In the genomic region with DNA sequence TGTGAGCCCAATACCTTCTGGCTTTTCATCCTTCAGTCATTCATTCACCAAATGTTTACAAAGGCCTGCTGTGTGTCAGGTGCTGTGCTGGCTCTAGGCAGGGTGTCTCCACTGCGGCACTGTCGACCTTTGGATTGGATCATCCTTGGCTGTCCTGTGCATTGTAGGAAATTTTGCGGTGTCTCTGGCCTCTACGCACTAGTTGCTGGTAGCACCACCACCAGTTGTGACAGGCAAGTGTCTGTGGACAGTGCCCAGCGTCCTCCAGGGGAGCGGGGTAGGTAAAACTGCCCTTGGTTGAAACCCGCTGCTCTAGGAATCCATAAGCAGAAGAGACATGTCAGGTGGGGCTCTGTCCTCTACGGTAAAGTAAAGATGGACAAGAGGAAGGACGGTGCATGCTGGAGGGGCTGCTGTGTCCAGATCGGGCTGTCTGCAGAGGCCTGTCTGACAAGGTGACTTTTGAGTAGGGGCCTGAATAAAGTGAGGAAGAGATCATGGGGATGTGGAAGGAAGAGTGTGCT, we compare ENCODE assay signal across 1 cellular context.
A peak's percentile ranks its signal among the peaks of the same experiment; 100 is the strongest.
TF ChIP-seq lines count a peak whose summit lies in the region.

No MANE protein-coding gene starts in this region.

TF ChIP-seq in HepG2, 621 proteins besides CTCF, POLR2A, EP300 and RAD21 (continued from another document and continues in another):
- TF ChIP-seq, protein P1, sequence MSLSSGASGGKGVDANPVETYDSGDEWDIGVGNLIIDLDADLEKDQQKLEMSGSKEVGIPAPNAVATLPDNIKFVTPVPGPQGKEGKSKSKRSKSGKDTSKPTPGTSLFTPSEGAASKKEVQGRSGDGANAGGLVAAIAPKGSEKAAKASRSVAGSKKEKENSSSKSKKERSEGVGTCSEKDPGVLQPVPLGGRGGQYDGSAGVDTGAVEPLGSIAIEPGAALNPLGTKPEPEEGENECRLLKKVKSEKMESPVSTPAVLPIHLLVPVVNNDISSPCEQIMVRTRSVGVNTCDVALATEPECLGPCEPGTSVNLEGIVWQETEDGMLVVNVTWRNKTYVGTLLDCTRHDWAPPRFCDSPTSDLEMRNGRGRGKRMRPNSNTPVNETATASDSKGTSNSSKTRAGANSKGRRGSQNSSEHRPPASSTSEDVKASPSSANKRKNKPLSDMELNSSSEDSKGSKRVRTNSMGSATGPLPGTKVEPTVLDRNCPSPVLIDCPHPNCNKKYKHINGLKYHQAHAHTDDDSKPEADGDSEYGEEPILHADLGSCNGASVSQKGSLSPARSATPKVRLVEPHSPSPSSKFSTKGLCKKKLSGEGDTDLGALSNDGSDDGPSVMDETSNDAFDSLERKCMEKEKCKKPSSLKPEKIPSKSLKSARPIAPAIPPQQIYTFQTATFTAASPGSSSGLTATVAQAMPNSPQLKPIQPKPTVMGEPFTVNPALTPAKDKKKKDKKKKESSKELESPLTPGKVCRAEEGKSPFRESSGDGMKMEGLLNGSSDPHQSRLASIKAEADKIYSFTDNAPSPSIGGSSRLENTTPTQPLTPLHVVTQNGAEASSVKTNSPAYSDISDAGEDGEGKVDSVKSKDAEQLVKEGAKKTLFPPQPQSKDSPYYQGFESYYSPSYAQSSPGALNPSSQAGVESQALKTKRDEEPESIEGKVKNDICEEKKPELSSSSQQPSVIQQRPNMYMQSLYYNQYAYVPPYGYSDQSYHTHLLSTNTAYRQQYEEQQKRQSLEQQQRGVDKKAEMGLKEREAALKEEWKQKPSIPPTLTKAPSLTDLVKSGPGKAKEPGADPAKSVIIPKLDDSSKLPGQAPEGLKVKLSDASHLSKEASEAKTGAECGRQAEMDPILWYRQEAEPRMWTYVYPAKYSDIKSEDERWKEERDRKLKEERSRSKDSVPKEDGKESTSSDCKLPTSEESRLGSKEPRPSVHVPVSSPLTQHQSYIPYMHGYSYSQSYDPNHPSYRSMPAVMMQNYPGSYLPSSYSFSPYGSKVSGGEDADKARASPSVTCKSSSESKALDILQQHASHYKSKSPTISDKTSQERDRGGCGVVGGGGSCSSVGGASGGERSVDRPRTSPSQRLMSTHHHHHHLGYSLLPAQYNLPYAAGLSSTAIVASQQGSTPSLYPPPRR (CRISPR knock-in tag; IDR thresholded peaks at IDR 0.05; ENCODE audit: borderline replicate concordance), result peak; percentile 79; the same call in 1 of the 2 replicates
- no peak for TF ChIP-seq SUZ12 (IDR thresholded peaks at IDR 0.05; ENCODE audit: low read depth, low read length)
- TF ChIP-seq, protein P2, sequence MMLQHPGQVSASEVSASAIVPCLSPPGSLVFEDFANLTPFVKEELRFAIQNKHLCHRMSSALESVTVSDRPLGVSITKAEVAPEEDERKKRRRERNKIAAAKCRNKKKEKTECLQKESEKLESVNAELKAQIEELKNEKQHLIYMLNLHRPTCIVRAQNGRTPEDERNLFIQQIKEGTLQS (CRISPR knock-in tag; IDR thresholded peaks at IDR 0.05), result no peak
- TF ChIP-seq GATA4 (IDR thresholded peaks at IDR 0.05; ENCODE audit: borderline replicate concordance, low read depth), result no peak
- TF ChIP-seq, protein P3, sequence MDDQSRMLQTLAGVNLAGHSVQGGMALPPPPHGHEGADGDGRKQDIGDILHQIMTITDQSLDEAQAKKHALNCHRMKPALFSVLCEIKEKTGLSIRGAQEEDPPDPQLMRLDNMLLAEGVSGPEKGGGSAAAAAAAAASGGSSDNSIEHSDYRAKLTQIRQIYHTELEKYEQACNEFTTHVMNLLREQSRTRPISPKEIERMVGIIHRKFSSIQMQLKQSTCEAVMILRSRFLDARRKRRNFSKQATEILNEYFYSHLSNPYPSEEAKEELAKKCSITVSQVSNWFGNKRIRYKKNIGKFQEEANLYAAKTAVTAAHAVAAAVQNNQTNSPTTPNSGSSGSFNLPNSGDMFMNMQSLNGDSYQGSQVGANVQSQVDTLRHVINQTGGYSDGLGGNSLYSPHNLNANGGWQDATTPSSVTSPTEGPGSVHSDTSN (CRISPR knock-in tag; IDR thresholded peaks at IDR 0.05; ENCODE audit: borderline replicate concordance), result no peak
- TF ChIP-seq MBD4 (IDR thresholded peaks at IDR 0.05; ENCODE audit: borderline replicate concordance, low read length), result no peak
- no peak for TF ChIP-seq CHD4 (IDR thresholded peaks at IDR 0.05; ENCODE audit: borderline replicate concordance, low read length)
- peak; percentile 67; the same call in 1 of the 2 replicates for TF ChIP-seq RXRA (CRISPR knock-in tag; IDR thresholded peaks at IDR 0.05)
- TF ChIP-seq ZFP90 (CRISPR knock-in tag; IDR thresholded peaks at IDR 0.05; ENCODE audit: borderline replicate concordance), result no peak
- TF ChIP-seq, protein P4, sequence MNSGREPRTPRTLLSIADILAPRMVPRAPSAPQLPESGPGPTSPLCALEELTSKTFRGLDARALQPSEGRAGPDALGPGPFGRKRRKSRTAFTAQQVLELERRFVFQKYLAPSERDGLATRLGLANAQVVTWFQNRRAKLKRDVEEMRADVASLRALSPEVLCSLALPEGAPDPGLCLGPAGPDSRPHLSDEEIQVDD (CRISPR knock-in tag; IDR thresholded peaks at IDR 0.05; ENCODE audit: borderline replicate concordance), result no peak
- TF ChIP-seq TBX2 (CRISPR knock-in tag; IDR thresholded peaks at IDR 0.05; ENCODE audit: borderline replicate concordance), result peak; percentile 8; the same call in 1 of the 2 replicates
- TF ChIP-seq, protein P5, sequence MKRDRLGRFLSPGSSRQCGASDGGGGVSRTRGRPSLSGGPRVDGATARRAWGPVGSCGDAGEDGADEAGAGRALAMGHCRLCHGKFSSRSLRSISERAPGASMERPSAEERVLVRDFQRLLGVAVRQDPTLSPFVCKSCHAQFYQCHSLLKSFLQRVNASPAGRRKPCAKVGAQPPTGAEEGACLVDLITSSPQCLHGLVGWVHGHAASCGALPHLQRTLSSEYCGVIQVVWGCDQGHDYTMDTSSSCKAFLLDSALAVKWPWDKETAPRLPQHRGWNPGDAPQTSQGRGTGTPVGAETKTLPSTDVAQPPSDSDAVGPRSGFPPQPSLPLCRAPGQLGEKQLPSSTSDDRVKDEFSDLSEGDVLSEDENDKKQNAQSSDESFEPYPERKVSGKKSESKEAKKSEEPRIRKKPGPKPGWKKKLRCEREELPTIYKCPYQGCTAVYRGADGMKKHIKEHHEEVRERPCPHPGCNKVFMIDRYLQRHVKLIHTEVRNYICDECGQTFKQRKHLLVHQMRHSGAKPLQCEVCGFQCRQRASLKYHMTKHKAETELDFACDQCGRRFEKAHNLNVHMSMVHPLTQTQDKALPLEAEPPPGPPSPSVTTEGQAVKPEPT (CRISPR knock-in tag; IDR thresholded peaks at IDR 0.05; ENCODE audit: low read depth), result peak; percentile 94; the same call in 1 of the 2 replicates
- TF ChIP-seq NR2C2 (CRISPR knock-in tag; IDR thresholded peaks at IDR 0.05; ENCODE audit: borderline replicate concordance), result peak; percentile 65; the same call in 1 of the 2 replicates
- TF ChIP-seq MAZ (IDR thresholded peaks at IDR 0.05; ENCODE audit: borderline replicate concordance, low read depth, low read length), result no peak; the same call in 1 of the 2 replicates
- TF ChIP-seq MAZ (CRISPR knock-in tag; IDR thresholded peaks at IDR 0.05; ENCODE audit: low read depth), result no peak
- no peak for TF ChIP-seq TRIM24 (CRISPR knock-in tag; IDR thresholded peaks at IDR 0.05)
- TF ChIP-seq, protein P6, sequence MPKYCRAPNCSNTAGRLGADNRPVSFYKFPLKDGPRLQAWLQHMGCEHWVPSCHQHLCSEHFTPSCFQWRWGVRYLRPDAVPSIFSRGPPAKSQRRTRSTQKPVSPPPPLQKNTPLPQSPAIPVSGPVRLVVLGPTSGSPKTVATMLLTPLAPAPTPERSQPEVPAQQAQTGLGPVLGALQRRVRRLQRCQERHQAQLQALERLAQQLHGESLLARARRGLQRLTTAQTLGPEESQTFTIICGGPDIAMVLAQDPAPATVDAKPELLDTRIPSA (CRISPR knock-in tag; IDR thresholded peaks at IDR 0.05; ENCODE audit: borderline replicate concordance), result no peak
- no peak for TF ChIP-seq ZNF674 (CRISPR knock-in tag; IDR thresholded peaks at IDR 0.05; ENCODE audit: low read depth)
- TF ChIP-seq CEBPG (CRISPR knock-in tag; IDR thresholded peaks at IDR 0.05), result peak; percentile 66
- TF ChIP-seq ZNF335 (CRISPR knock-in tag; IDR thresholded peaks at IDR 0.05), result 0 out of 2 replicates have a peak, but pooled peaks have one; percentile 8
- 0 out of 2 replicates have a peak, but pooled peaks have one; percentile 65 for TF ChIP-seq ZNF468 (CRISPR knock-in tag; IDR thresholded peaks at IDR 0.05)
- no peak for TF ChIP-seq ZNF207 (IDR thresholded peaks at IDR 0.05; ENCODE audit: borderline replicate concordance)
- TF ChIP-seq EEA1 (CRISPR knock-in tag; IDR thresholded peaks at IDR 0.05; ENCODE audit: borderline replicate concordance), result no peak
- TF ChIP-seq ZNF850 (CRISPR knock-in tag; conservative IDR thresholded peaks at IDR 0.05), result no peak
- TF ChIP-seq TBL1XR1 (IDR thresholded peaks at IDR 0.05; ENCODE audit: borderline replicate concordance, low read length, partially characterized antibody), result peak; percentile 1
- TF ChIP-seq ZNF660 (CRISPR knock-in tag; IDR thresholded peaks at IDR 0.05; ENCODE audit: borderline replicate concordance, low read depth), result 0 out of 2 replicates have a peak, but pooled peaks have one; percentile 52
- TF ChIP-seq, protein P7, sequence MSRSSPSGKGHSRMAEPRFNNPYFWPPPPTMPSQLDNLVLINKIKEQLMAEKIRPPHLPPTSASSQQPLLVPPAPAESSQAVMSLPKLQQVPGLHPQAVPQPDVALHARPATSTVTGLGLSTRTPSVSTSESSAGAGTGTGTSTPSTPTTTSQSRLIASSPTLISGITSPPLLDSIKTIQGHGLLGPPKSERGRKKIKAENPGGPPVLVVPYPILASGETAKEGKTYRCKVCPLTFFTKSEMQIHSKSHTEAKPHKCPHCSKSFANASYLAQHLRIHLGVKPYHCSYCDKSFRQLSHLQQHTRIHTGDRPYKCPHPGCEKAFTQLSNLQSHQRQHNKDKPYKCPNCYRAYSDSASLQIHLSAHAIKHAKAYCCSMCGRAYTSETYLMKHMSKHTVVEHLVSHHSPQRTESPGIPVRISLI (CRISPR knock-in tag; IDR thresholded peaks at IDR 0.05; ENCODE audit: borderline replicate concordance), result no peak; the same call in 1 of the 2 replicates
- TF ChIP-seq SNAI1 (CRISPR knock-in tag; IDR thresholded peaks at IDR 0.05; ENCODE audit: borderline replicate concordance), result 0 out of 2 replicates have a peak, but pooled peaks have one; percentile 3
- TF ChIP-seq ZNF484 (CRISPR knock-in tag; IDR thresholded peaks at IDR 0.05; ENCODE audit: borderline replicate concordance, low read depth), result no peak
- peak; percentile 91 for TF ChIP-seq HDAC1 (CRISPR knock-in tag; IDR thresholded peaks at IDR 0.05)
- TF ChIP-seq ZNF747 (CRISPR knock-in tag; IDR thresholded peaks at IDR 0.05; ENCODE audit: borderline replicate concordance), result no peak
- no peak for TF ChIP-seq AHR (CRISPR knock-in tag; IDR thresholded peaks at IDR 0.05)
- peak; percentile 57; the same call in 1 of the 2 replicates for TF ChIP-seq NCOA2 (CRISPR knock-in tag; IDR thresholded peaks at IDR 0.05)
- TF ChIP-seq, protein P8, sequence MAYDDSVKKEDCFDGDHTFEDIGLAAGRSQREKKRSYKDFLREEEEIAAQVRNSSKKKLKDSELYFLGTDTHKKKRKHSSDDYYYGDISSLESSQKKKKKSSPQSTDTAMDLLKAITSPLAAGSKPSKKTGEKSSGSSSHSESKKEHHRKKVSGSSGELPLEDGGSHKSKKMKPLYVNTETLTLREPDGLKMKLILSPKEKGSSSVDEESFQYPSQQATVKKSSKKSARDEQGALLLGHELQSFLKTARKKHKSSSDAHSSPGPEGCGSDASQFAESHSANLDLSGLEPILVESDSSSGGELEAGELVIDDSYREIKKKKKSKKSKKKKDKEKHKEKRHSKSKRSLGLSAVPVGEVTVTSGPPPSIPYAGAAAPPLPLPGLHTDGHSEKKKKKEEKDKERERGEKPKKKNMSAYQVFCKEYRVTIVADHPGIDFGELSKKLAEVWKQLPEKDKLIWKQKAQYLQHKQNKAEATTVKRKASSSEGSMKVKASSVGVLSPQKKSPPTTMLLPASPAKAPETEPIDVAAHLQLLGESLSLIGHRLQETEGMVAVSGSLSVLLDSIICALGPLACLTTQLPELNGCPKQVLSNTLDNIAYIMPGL (CRISPR knock-in tag; IDR thresholded peaks at IDR 0.05; ENCODE audit: borderline replicate concordance in 1 of 2, low read depth in 1 of 2), result 0 out of 4 replicates have a peak, but pooled peaks of 1 of the 2 experiments have one; percentile 32
- 0 out of 4 replicates have a peak, but pooled peaks of 1 of the 2 experiments have one; percentile 15 for TF ChIP-seq KLF16 (CRISPR knock-in tag; IDR thresholded peaks at IDR 0.05)
- TF ChIP-seq ZNF549 (CRISPR knock-in tag; IDR thresholded peaks at IDR 0.05), result no peak
- peak; percentile 67; the same call in 1 of the 2 replicates for TF ChIP-seq ZBTB20 (CRISPR knock-in tag; IDR thresholded peaks at IDR 0.05; ENCODE audit: borderline replicate concordance, low read depth)
- no peak for TF ChIP-seq YY1 (IDR thresholded peaks at IDR 0.05; ENCODE audit: insufficient read depth, insufficient replicate concordance, low read depth, low read length)
- TF ChIP-seq TSC22D2 (CRISPR knock-in tag; IDR thresholded peaks at IDR 0.05; ENCODE audit: borderline replicate concordance), result no peak
- TF ChIP-seq, protein P9, sequence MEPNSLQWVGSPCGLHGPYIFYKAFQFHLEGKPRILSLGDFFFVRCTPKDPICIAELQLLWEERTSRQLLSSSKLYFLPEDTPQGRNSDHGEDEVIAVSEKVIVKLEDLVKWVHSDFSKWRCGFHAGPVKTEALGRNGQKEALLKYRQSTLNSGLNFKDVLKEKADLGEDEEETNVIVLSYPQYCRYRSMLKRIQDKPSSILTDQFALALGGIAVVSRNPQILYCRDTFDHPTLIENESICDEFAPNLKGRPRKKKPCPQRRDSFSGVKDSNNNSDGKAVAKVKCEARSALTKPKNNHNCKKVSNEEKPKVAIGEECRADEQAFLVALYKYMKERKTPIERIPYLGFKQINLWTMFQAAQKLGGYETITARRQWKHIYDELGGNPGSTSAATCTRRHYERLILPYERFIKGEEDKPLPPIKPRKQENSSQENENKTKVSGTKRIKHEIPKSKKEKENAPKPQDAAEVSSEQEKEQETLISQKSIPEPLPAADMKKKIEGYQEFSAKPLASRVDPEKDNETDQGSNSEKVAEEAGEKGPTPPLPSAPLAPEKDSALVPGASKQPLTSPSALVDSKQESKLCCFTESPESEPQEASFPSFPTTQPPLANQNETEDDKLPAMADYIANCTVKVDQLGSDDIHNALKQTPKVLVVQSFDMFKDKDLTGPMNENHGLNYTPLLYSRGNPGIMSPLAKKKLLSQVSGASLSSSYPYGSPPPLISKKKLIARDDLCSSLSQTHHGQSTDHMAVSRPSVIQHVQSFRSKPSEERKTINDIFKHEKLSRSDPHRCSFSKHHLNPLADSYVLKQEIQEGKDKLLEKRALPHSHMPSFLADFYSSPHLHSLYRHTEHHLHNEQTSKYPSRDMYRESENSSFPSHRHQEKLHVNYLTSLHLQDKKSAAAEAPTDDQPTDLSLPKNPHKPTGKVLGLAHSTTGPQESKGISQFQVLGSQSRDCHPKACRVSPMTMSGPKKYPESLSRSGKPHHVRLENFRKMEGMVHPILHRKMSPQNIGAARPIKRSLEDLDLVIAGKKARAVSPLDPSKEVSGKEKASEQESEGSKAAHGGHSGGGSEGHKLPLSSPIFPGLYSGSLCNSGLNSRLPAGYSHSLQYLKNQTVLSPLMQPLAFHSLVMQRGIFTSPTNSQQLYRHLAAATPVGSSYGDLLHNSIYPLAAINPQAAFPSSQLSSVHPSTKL (CRISPR knock-in tag; IDR thresholded peaks at IDR 0.05), result peak; percentile 67
- no peak for TF ChIP-seq TBX3 (IDR thresholded peaks at IDR 0.05; ENCODE audit: borderline replicate concordance)
- peak; percentile 55 for TF ChIP-seq SKI (IDR thresholded peaks at IDR 0.05; ENCODE audit: partially characterized antibody)
- peak; percentile 45 for TF ChIP-seq ZNF629 (CRISPR knock-in tag; conservative IDR thresholded peaks at IDR 0.05)
